Comparison of ENCODE assay signal across 19 cellular contexts in genomic region chr3:132867956-132868355, GRCh38.
DNase-seq lines count a peak whose midpoint lies in the region; ATAC-seq and TF ChIP-seq lines count a peak whose summit lies in the region.
"Had no signal": no experiment of that assay in that cellular context is flagged by ENCODE, and none has a peak within 500 bp of the region (broad histone marks: within the 10 kb centered on the region; RNA-seq: fewer than 3 reads in every experiment).

No MANE protein-coding gene starts in this region.

- no peak overlapping the region for H3K27ac ChIP-seq in left ventricle myocardium inferior (replicated peaks)
- H3K27ac ChIP-seq: BLaER1, hepatocyte, prostate gland had no signal

- no peak overlapping the region for H3K4me3 Mint-ChIP-seq in activated naive CD8-positive, alpha-beta T cell treated with anti-CD3 and anti-CD28 coated beads, Interleukin-2, amount 50 U/mL, for 24 hours
- H3K4me3 Mint-ChIP-seq: mesothelial cell of epicardium had no signal

- TF ChIP-seq CTCF in left ventricle myocardium inferior (IDR thresholded peaks at IDR 0.05; ENCODE audit: borderline replicate concordance) (no peak), fibroblast of pulmonary artery (IDR thresholded peaks at IDR 0.05; ENCODE audit: low read length, missing control alignments) (no peak)

- intact Hi-C loops in Right ventricle myocardium inferior (cut with DNase I), result no loop called here
- intact Hi-C loops in left ventricle myocardium inferior (cut with micrococcal nuclease), result no loop called here

- H3K27ac Mint-ChIP-seq in activated naive CD8-positive, alpha-beta T cell treated with anti-CD3 and anti-CD28 coated beads, Interleukin-2, amount 50 U/mL, for 24 hours, result no peak overlapping the region
- H3K27ac Mint-ChIP-seq: mesothelial cell of epicardium had no signal

- peaks cover 9% of the 10 kb centered on the region for H3K27me3 ChIP-seq in left ventricle myocardium inferior (ENCODE audit: low read depth)
- H3K27me3 ChIP-seq: BLaER1, hepatocyte had no signal

- peak; percentile 28 for ATAC-seq in Right ventricle myocardium inferior
- no peak for ATAC-seq in activated naive CD8-positive, alpha-beta T cell treated with anti-CD3 and anti-CD28 coated beads, Interleukin-2, amount 50 U/mL, for 24 hours

- DNase-seq in Right ventricle myocardium inferior (ENCODE audit: missing footprints), result no peak
- no peak for DNase-seq in left ventricle myocardium inferior
- DNase-seq in amniotic epithelial cell (ENCODE audit: low read depth), result peak; percentile 74
- DNase-seq in fibroblast of pulmonary artery (ENCODE audit: low read depth), result peak; percentile 33
- peak; percentile 45 for DNase-seq in stromal cell of bone marrow (ENCODE audit: low read depth)
- DNase-seq in superior temporal gyrus (ENCODE audit: extremely low spot score), result no peak
- no peak for DNase-seq in AG20443 (ENCODE audit: low spot score)
- no peak for DNase-seq in activated naive CD8-positive, alpha-beta T cell treated with anti-CD3 and anti-CD28 coated beads, Interleukin-2, amount 50 U/mL, for 24 hours
- DNase-seq: activated CD4-positive, CD25-positive, alpha-beta regulatory T cell treated with anti-CD3 and anti-CD28 coated beads, Interleukin-2, amount 50 U/mL, for 72 hours; effector CD8-positive, alpha-beta T cell; GOT3; NCI-H187 treated with DMSO at 0.1 percent for 48 hours; NCI-H510A; small intestine; stimulated activated CD4-positive, alpha-beta T cell treated with anti-CD3 and anti-CD28 coated beads, Interleukin-4, amount 100 ng/mL, for 24 hours had no signal

- H3K4me3 ChIP-seq in left ventricle myocardium inferior, result no peak overlapping the region
- no peak overlapping the region for H3K4me3 ChIP-seq in fibroblast of pulmonary artery (replicated peaks; ENCODE audit: low read depth, low read length)
- H3K4me3 ChIP-seq: BLaER1, hepatocyte, prostate gland had no signal

- H3K36me3 ChIP-seq in left ventricle myocardium inferior, result no peaks in the 10 kb centered on the region
- H3K36me3 ChIP-seq: BLaER1, prostate gland had no signal

- no peaks in the 10 kb centered on the region for H3K4me1 Mint-ChIP-seq in activated naive CD8-positive, alpha-beta T cell treated with anti-CD3 and anti-CD28 coated beads, Interleukin-2, amount 50 U/mL, for 24 hours
- H3K4me1 Mint-ChIP-seq: mesothelial cell of epicardium had no signal

- H3K27me3 Mint-ChIP-seq in activated naive CD8-positive, alpha-beta T cell treated with anti-CD3 and anti-CD28 coated beads, Interleukin-2, amount 50 U/mL, for 24 hours, result peaks cover 12% of the 10 kb centered on the region

- H3K36me3 Mint-ChIP-seq in activated naive CD8-positive, alpha-beta T cell treated with anti-CD3 and anti-CD28 coated beads, Interleukin-2, amount 50 U/mL, for 24 hours (ENCODE audit: low read depth), result no peaks in the 10 kb centered on the region
- H3K36me3 Mint-ChIP-seq: mesothelial cell of epicardium had no signal

- H3K4me1 ChIP-seq in left ventricle myocardium inferior, result no peaks in the 10 kb centered on the region
- H3K4me1 ChIP-seq: BLaER1, prostate gland had no signal

- H3K9me3 Mint-ChIP-seq in activated naive CD8-positive, alpha-beta T cell treated with anti-CD3 and anti-CD28 coated beads, Interleukin-2, amount 50 U/mL, for 24 hours, result no peaks in the 10 kb centered on the region

- peaks cover 6% of the 10 kb centered on the region for H3K9me3 ChIP-seq in left ventricle myocardium inferior (replicated peaks)
- H3K9me3 ChIP-seq: BLaER1, prostate gland had no signal

Comparison
In these comparisons a context has a peak if more than half of its experiments do, and no peak if none do; other contexts are left out.
1. DNase-seq: peak in amniotic epithelial cell (single experiment), fibroblast of pulmonary artery (single experiment) and stromal cell of bone marrow (single experiment); none in Right ventricle myocardium inferior (single experiment), left ventricle myocardium inferior (single experiment), superior temporal gyrus (single experiment), AG20443 (single experiment) and activated naive CD8-positive, alpha-beta T cell treated with anti-CD3 and anti-CD28 coated beads, Interleukin-2, amount 50 U/mL, for 24 hours (single experiment).